12 cellular contexts compared by ENCODE assay signal in genomic region chr10:89887406-89887805, GRCh38.
DNase-seq lines count a peak whose midpoint lies in the region; ATAC-seq and TF ChIP-seq lines count a peak whose summit lies in the region.
"Had no signal": no experiment of that assay in that cellular context is flagged by ENCODE, and none has a peak within 500 bp of the region (broad histone marks: within the 10 kb centered on the region; RNA-seq: fewer than 3 reads in every experiment).

No MANE protein-coding gene starts in this region.

- no peak overlapping the region for H3K4me3 ChIP-seq in foreskin fibroblast (ENCODE audit: low read depth in 1 of 2, low read length in 2 of 2)

- TF ChIP-seq CTCF in GM10248 (IDR thresholded peaks at IDR 0.05; ENCODE audit: control extremely low read depth, extremely low read depth, low read depth, missing control alignments) = no peak
- no peak for TF ChIP-seq CTCF in foreskin fibroblast (IDR thresholded peaks at IDR 0.05; ENCODE audit: low read depth, low read length)

- ATAC-seq in GM18858 (IDR thresholded peaks at IDR 0.05; ENCODE audit: unreplicated experiment) (peak; percentile 42), GM21526 (IDR thresholded peaks at IDR 0.05; ENCODE audit: low FRiP score, unreplicated experiment) (peak; percentile 41), HG03139 (IDR thresholded peaks at IDR 0.05; ENCODE audit: unreplicated experiment) (peak; percentile 32)

- POLR2A ChIA-PET in GM10248 (lab: Yijun Ruan, JAX) = no interaction called here

- CTCF ChIA-PET in GM10248 (lab: Yijun Ruan, JAX) = interaction anchor here (2.3 kb wide), 1 partner anchor 19 kb away, joined by 8 read pairs; no protein-coding TSS in a partner anchor

- no peak for DNase-seq in caudate nucleus (lab: John Stamatoyannopoulos, UW)
- no peak for DNase-seq in GM10248 (ENCODE audit: extremely low spot score)
- DNase-seq in amniotic stem cell (lab: John Stamatoyannopoulos, UW) = no peak
- DNase-seq in foreskin fibroblast = no peak
- DNase-seq in HK-2 (ENCODE audit: unreplicated experiment) = no peak
- DNase-seq: activated naive CD4-positive, alpha-beta T cell; Calu3; effector CD4-positive, alpha-beta T cell had no signal

- peak overlapping the region; percentile 72 for H3K27ac ChIP-seq in caudate nucleus (ENCODE audit: low read depth, low read length)
- H3K27ac ChIP-seq: parathyroid adenoma had no signal
